ENCODE assay signal across 1 cellular context in the genomic region with DNA sequence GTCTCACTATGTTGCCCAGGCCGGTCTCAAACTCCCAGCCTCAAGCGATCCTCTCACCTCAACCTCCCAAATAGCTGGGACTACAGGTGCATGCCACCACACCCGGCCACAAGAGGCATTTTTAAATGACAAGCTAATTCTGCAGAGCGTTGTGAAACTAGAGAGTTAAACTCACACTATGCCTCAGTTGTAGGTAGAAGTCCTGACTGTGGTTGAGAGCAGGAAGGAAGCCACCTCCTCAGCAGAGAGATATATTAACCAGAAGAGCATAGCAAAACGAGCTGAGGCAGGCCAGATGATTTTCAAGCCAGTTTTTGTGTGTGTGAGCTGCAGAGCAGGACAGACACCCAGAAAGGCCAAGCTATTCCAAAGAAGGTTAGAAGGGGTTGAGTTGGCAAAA.
TF ChIP-seq lines count a peak whose summit lies in the region.

No MANE protein-coding gene starts in this region.

TF ChIP-seq in GM23338, 12 proteins besides CTCF, POLR2A, EP300 and RAD21 (continued from another document):
- TF ChIP-seq, protein P1, sequence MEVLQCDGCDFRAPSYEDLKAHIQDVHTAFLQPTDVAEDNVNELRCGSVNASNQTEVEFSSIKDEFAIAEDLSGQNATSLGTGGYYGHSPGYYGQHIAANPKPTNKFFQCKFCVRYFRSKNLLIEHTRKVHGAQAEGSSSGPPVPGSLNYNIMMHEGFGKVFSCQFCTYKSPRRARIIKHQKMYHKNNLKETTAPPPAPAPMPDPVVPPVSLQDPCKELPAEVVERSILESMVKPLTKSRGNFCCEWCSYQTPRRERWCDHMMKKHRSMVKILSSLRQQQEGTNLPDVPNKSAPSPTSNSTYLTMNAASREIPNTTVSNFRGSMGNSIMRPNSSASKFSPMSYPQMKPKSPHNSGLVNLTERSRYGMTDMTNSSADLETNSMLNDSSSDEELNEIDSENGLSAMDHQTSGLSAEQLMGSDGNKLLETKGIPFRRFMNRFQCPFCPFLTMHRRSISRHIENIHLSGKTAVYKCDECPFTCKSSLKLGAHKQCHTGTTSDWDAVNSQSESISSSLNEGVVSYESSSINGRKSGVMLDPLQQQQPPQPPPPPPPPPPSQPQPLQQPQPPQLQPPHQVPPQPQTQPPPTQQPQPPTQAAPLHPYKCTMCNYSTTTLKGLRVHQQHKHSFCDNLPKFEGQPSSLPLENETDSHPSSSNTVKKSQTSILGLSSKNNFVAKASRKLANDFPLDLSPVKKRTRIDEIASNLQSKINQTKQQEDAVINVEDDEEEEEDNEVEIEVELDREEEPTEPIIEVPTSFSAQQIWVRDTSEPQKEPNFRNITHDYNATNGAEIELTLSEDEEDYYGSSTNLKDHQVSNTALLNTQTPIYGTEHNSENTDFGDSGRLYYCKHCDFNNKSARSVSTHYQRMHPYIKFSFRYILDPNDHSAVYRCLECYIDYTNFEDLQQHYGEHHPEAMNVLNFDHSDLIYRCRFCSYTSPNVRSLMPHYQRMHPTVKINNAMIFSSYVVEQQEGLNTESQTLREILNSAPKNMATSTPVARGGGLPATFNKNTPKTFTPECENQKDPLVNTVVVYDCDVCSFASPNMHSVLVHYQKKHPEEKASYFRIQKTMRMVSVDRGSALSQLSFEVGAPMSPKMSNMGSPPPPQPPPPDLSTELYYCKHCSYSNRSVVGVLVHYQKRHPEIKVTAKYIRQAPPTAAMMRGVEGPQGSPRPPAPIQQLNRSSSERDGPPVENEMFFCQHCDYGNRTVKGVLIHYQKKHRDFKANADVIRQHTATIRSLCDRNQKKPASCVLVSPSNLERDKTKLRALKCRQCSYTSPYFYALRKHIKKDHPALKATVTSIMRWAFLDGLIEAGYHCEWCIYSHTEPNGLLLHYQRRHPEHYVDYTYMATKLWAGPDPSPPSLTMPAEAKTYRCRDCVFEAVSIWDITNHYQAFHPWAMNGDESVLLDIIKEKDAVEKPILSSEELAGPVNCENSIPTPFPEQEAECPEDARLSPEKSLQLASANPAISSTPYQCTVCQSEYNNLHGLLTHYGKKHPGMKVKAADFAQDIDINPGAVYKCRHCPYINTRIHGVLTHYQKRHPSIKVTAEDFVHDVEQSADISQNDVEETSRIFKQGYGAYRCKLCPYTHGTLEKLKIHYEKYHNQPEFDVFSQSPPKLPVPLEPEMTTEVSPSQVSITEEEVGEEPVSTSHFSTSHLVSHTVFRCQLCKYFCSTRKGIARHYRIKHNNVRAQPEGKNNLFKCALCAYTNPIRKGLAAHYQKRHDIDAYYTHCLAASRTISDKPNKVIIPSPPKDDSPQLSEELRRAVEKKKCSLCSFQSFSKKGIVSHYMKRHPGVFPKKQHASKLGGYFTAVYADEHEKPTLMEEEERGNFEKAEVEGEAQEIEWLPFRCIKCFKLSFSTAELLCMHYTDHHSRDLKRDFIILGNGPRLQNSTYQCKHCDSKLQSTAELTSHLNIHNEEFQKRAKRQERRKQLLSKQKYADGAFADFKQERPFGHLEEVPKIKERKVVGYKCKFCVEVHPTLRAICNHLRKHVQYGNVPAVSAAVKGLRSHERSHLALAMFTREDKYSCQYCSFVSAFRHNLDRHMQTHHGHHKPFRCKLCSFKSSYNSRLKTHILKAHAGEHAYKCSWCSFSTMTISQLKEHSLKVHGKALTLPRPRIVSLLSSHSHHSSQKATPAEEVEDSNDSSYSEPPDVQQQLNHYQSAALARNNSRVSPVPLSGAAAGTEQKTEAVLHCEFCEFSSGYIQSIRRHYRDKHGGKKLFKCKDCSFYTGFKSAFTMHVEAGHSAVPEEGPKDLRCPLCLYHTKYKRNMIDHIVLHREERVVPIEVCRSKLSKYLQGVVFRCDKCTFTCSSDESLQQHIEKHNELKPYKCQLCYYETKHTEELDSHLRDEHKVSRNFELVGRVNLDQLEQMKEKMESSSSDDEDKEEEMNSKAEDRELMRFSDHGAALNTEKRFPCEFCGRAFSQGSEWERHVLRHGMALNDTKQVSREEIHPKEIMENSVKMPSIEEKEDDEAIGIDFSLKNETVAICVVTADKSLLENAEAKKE (CRISPR knock-in tag; IDR thresholded peaks at IDR 0.05) = no peak
- TF ChIP-seq ZNF114 (CRISPR knock-in tag; IDR thresholded peaks at IDR 0.05) (no peak), NANOG (IDR thresholded peaks at IDR 0.05; ENCODE audit: borderline replicate concordance) (no peak), STAT1 (IDR thresholded peaks at IDR 0.05; ENCODE audit: unreplicated experiment) (no peak), CREB1 (CRISPR knock-in tag; IDR thresholded peaks at IDR 0.05; ENCODE audit: low read depth) (no peak)
- TF ChIP-seq, protein P2, sequence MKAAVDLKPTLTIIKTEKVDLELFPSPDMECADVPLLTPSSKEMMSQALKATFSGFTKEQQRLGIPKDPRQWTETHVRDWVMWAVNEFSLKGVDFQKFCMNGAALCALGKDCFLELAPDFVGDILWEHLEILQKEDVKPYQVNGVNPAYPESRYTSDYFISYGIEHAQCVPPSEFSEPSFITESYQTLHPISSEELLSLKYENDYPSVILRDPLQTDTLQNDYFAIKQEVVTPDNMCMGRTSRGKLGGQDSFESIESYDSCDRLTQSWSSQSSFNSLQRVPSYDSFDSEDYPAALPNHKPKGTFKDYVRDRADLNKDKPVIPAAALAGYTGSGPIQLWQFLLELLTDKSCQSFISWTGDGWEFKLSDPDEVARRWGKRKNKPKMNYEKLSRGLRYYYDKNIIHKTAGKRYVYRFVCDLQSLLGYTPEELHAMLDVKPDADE (IDR thresholded peaks at IDR 0.05) = no peak
